ENCODE assay signal across 22 cellular contexts in the genomic region with DNA sequence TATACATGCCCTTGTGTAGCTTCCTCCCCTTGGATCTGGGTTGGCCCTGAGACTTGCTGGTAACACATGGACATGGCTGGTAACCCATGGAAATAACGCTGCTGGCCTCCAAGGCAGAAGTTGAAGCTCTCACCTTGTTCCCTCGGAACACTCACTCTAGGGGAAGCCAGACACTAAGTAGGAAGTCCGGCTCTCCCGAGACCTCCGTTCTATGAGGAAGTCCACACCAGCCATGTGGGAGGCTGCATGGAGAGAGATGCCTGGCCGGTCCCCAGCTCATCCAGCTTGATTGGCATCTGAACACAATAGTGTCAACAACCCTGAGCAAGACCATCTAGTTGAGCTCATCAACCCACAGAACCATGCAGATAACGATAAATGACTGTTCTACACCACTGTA.
"Had no signal": no experiment of that assay in that cellular context is flagged by ENCODE, and none has a peak within 500 bp of the region (broad histone marks: within the 10 kb centered on the region; RNA-seq: fewer than 3 reads in every experiment).

No MANE protein-coding gene starts in this region.

- H3K36me3 ChIP-seq: brain microvascular endothelial cell, cardiac muscle cell, MG63, SJCRH30 had no signal

- H3K4me3 Mint-ChIP-seq: activated B cell treated with CpG ODN at 0.5 μM for 24 hours; activated CD4-positive, alpha-beta memory T cell treated with anti-CD3 and anti-CD28 coated beads, Interleukin-2, amount 10 ng/mL, durations not matched to agents 7 days and 5 days; activated naive CD4-positive, alpha-beta T cell treated with anti-CD3 and anti-CD28 coated beads, Interleukin-2, amount 10 ng/mL, durations not matched to agents 7 days and 5 days; activated naive CD8-positive, alpha-beta T cell treated with anti-CD3 and anti-CD28 coated beads for 36 hours; activated T-helper 17 cell treated with anti-CD3 and anti-CD28 coated beads, Interleukin-2, amount 50 U/mL, for 72 hours had no signal

- H3K9me3 Mint-ChIP-seq: activated B cell treated with CpG ODN at 0.5 μM for 24 hours; activated CD4-positive, alpha-beta memory T cell treated with anti-CD3 and anti-CD28 coated beads, Interleukin-2, amount 10 ng/mL, durations not matched to agents 7 days and 5 days; activated naive CD4-positive, alpha-beta T cell treated with anti-CD3 and anti-CD28 coated beads, Interleukin-2, amount 10 ng/mL, durations not matched to agents 7 days and 5 days; activated naive CD8-positive, alpha-beta T cell treated with anti-CD3 and anti-CD28 coated beads for 36 hours; activated T-helper 17 cell treated with anti-CD3 and anti-CD28 coated beads, Interleukin-2, amount 50 U/mL, for 72 hours had no signal

- H3K27ac ChIP-seq: brain microvascular endothelial cell, cardiac muscle cell, SJCRH30 had no signal

- H3K4me3 ChIP-seq: cardiac muscle cell, MG63, SJCRH30 had no signal

- H3K4me2 ChIP-seq: SK-N-SH had no signal

- H3K27ac Mint-ChIP-seq: activated B cell treated with CpG ODN at 0.5 μM for 24 hours; activated CD4-positive, alpha-beta memory T cell treated with anti-CD3 and anti-CD28 coated beads, Interleukin-2, amount 10 ng/mL, durations not matched to agents 7 days and 5 days; activated naive CD4-positive, alpha-beta T cell treated with anti-CD3 and anti-CD28 coated beads, Interleukin-2, amount 10 ng/mL, durations not matched to agents 7 days and 5 days; activated naive CD8-positive, alpha-beta T cell treated with anti-CD3 and anti-CD28 coated beads for 36 hours; activated T-helper 17 cell treated with anti-CD3 and anti-CD28 coated beads, Interleukin-2, amount 50 U/mL, for 72 hours had no signal

- H3K36me3 Mint-ChIP-seq: activated naive CD4-positive, alpha-beta T cell treated with anti-CD3 and anti-CD28 coated beads, Interleukin-2, amount 10 ng/mL, durations not matched to agents 7 days and 5 days; activated naive CD8-positive, alpha-beta T cell treated with anti-CD3 and anti-CD28 coated beads for 36 hours had no signal

- H3K4me1 Mint-ChIP-seq: activated CD4-positive, alpha-beta memory T cell treated with anti-CD3 and anti-CD28 coated beads, Interleukin-2, amount 10 ng/mL, durations not matched to agents 7 days and 5 days; activated T-helper 17 cell treated with anti-CD3 and anti-CD28 coated beads, Interleukin-2, amount 50 U/mL, for 72 hours had no signal

- H3K9ac ChIP-seq: SK-N-SH had no signal

- H3K9me3 ChIP-seq: MG63, SJCRH30, SK-N-SH had no signal

- ATAC-seq: activated T-helper 17 cell treated with anti-CD3 and anti-CD28 coated beads, Interleukin-2, amount 50 U/mL, for 72 hours; Right ventricle myocardium inferior had no signal

- H3K27me3 ChIP-seq: brain microvascular endothelial cell, MG63, SJCRH30 had no signal

- DNase-seq: activated B cell treated with CpG ODN at 0.5 μM for 24 hours; activated CD4-positive, alpha-beta memory T cell treated with anti-CD3 and anti-CD28 coated beads, Interleukin-2, amount 10 ng/mL, durations not matched to agents 7 days and 5 days; activated CD4-positive, alpha-beta T cell treated with anti-CD3 and anti-CD28 coated beads, Interleukin-2, amount 50 U/mL, for 1 hour; activated gamma-delta T cell treated with Interleukin-2 at 50 U/mL for 16 hours; activated naive CD4-positive, alpha-beta T cell treated with anti-CD3 and anti-CD28 coated beads, Interleukin-2, amount 10 ng/mL, durations not matched to agents 7 days and 5 days; activated naive CD8-positive, alpha-beta T cell treated with anti-CD3 and anti-CD28 coated beads for 36 hours; activated T-cell treated with anti-CD3 and anti-CD28 coated beads for 4 hours; activated T-cell treated with anti-CD3 and anti-CD28 coated beads, Interleukin-2, amount 50 U/mL, for 48 hours; brain microvascular endothelial cell; MG63; NCI-H1105 treated with DMSO at 0.1 percent for 48 hours; NCI-H1436 treated with DMSO at 0.1 percent for 48 hours; NCI-H187 treated with DMSO at 0.1 percent for 48 hours; NCI-H2081 treated with DMSO at 0.1 percent for 48 hours; NCI-H446; NCI-H524; SJCRH30; SK-N-SH; T-helper 1 cell had no signal
